ENCODE assay signal across 28 cellular contexts in genomic region chr14:64861916-64862315, GRCh38. TPM values are rescaled to one million over a fixed set of nuclear protein-coding genes. Genes with fewer than 3 reads are reported as not detected.
"Had no signal": no experiment of that assay in that cellular context is flagged by ENCODE, and none has a peak within 500 bp of the region (broad histone marks: within the 10 kb centered on the region; RNA-seq: fewer than 3 reads in every experiment).

No MANE protein-coding gene starts in this region.

- H3K36me3 Mint-ChIP-seq: activated naive CD8-positive, alpha-beta T cell treated with anti-CD3 and anti-CD28 coated beads, Interleukin-2, amount 10 ng/mL, durations not matched to agents 7 days and 5 days; memory B cell had no signal

- H3K4me1 ChIP-seq: colonic mucosa, gastroesophageal sphincter, right lobe of liver, thyroid gland had no signal

- DNase-seq: activated B cell treated with CpG ODN at 0.5 μM for 24 hours; activated CD4-positive, alpha-beta T cell treated with anti-CD3 and anti-CD28 coated beads for 36 hours; activated CD4-positive, alpha-beta T cell treated with anti-CD3 and anti-CD28 coated beads, Interleukin-2, amount 50 U/mL, for 48 hours; activated CD8-positive, alpha-beta memory T cell treated with anti-CD3 and anti-CD28 coated beads, Interleukin-2, amount 50 U/mL, for 48 hours; activated naive CD4-positive, alpha-beta T cell; activated naive CD8-positive, alpha-beta T cell treated with anti-CD3 and anti-CD28 coated beads, Interleukin-2, amount 10 ng/mL, durations not matched to agents 7 days and 5 days; activated T-cell treated with anti-CD3 and anti-CD28 coated beads, Interleukin-2, amount 50 U/mL, for 4 hours; amniotic stem cell; colonic mucosa; dorsolateral prefrontal cortex; effector memory CD8-positive, alpha-beta T cell; esophagus squamous epithelium; heart left ventricle; islet precursor cell; left cardiac atrium; right lobe of liver; stimulated activated CD4-positive, alpha-beta T cell treated with anti-CD3 and anti-CD28 coated beads, Interleukin-1b, Interleukin-23, amount 100 ng/mL, for 48 hours; substantia nigra; T-helper 9 cell had no signal

- ATAC-seq: activated CD4-positive, alpha-beta T cell treated with anti-CD3 and anti-CD28 coated beads for 36 hours; activated T-cell treated with anti-CD3 and anti-CD28 coated beads, Interleukin-2, amount 50 U/mL, for 4 hours; effector memory CD8-positive, alpha-beta T cell; gastroesophageal sphincter; heart left ventricle; left cardiac atrium; right lobe of liver had no signal

- H3K9me3 Mint-ChIP-seq: activated B cell treated with CpG ODN at 0.5 μM for 24 hours; activated naive CD8-positive, alpha-beta T cell treated with anti-CD3 and anti-CD28 coated beads, Interleukin-2, amount 10 ng/mL, durations not matched to agents 7 days and 5 days; activated T-cell treated with anti-CD3 and anti-CD28 coated beads, Interleukin-2, amount 50 U/mL, for 4 hours; activated T-helper 2 cell treated with anti-CD3 and anti-CD28 coated beads, Interferon-gamma antibody, Interleukin-2, Interleukin-4, amounts not matched to agents 10 μg/mL and 5 μg/mL and 100 μg/mL, durations not matched to agents 14 hours and 24 hours and 36 hours; effector memory CD8-positive, alpha-beta T cell; memory B cell; nephron; stimulated activated naive CD8-positive, alpha-beta T cell treated with anti-CD3 and anti-CD28 coated beads, Interleukin-15, Interleukin-2, amounts not matched to agents 100 ng/mL and 50 ng/mL, for 24 hours had no signal

- H3K9me3 ChIP-seq: colonic mucosa, esophagus squamous epithelium, gastroesophageal sphincter, heart left ventricle, right lobe of liver, thyroid gland had no signal

- H3K9ac ChIP-seq: parathyroid adenoma had no signal

- H3K27ac ChIP-seq: colonic mucosa, esophagus squamous epithelium, gastroesophageal sphincter, heart left ventricle, parathyroid adenoma, right lobe of liver, skin epidermis, thyroid gland had no signal

- H3K27ac Mint-ChIP-seq: activated B cell treated with CpG ODN at 0.5 μM for 24 hours; activated CD4-positive, alpha-beta T cell treated with anti-CD3 and anti-CD28 coated beads for 36 hours; activated naive CD8-positive, alpha-beta T cell treated with anti-CD3 and anti-CD28 coated beads, Interleukin-2, amount 10 ng/mL, durations not matched to agents 7 days and 5 days; activated T-helper 2 cell treated with anti-CD3 and anti-CD28 coated beads, Interferon-gamma antibody, Interleukin-2, Interleukin-4, amounts not matched to agents 10 μg/mL and 5 μg/mL and 100 μg/mL, durations not matched to agents 14 hours and 24 hours and 36 hours; effector memory CD8-positive, alpha-beta T cell; memory B cell; nephron; stimulated activated naive CD8-positive, alpha-beta T cell treated with anti-CD3 and anti-CD28 coated beads, Interleukin-15, Interleukin-2, amounts not matched to agents 100 ng/mL and 50 ng/mL, for 24 hours had no signal

- H3K27me3 ChIP-seq: colonic mucosa, dorsolateral prefrontal cortex, right lobe of liver, thyroid gland had no signal

- H2AFZ ChIP-seq: parathyroid adenoma had no signal

- H3K4me3 ChIP-seq: colonic mucosa, dorsolateral prefrontal cortex, esophagus squamous epithelium, gastroesophageal sphincter, heart left ventricle, right lobe of liver, skin epidermis, thyroid gland had no signal

- H3K4me1 Mint-ChIP-seq: activated B cell treated with CpG ODN at 0.5 μM for 24 hours; activated CD4-positive, alpha-beta T cell treated with anti-CD3 and anti-CD28 coated beads for 36 hours; activated naive CD8-positive, alpha-beta T cell treated with anti-CD3 and anti-CD28 coated beads, Interleukin-2, amount 10 ng/mL, durations not matched to agents 7 days and 5 days; memory B cell had no signal

- H3K36me3 ChIP-seq: colonic mucosa, esophagus squamous epithelium, gastroesophageal sphincter, heart left ventricle, right lobe of liver, thyroid gland had no signal

- H3K4me3 Mint-ChIP-seq: activated B cell treated with CpG ODN at 0.5 μM for 24 hours; activated CD4-positive, alpha-beta T cell treated with anti-CD3 and anti-CD28 coated beads for 36 hours; activated naive CD8-positive, alpha-beta T cell treated with anti-CD3 and anti-CD28 coated beads, Interleukin-2, amount 10 ng/mL, durations not matched to agents 7 days and 5 days; activated T-cell treated with anti-CD3 and anti-CD28 coated beads, Interleukin-2, amount 50 U/mL, for 4 hours; effector memory CD8-positive, alpha-beta T cell; memory B cell; nephron; stimulated activated naive CD8-positive, alpha-beta T cell treated with anti-CD3 and anti-CD28 coated beads, Interleukin-15, Interleukin-2, amounts not matched to agents 100 ng/mL and 50 ng/mL, for 24 hours had no signal

RNA-seq across cellular contexts. Expression of gene SPTB, which starts 17.8 kb away (rescaled TPM):
- total RNA-seq: activated naive CD8-positive, alpha-beta T cell treated with anti-CD3 and anti-CD28 coated beads, Interleukin-2, amount 10 ng/mL, durations not matched to agents 7 days and 5 days; bronchial epithelial cell had no signal
